1 cellular context compared by ENCODE assay signal in the genomic region with DNA sequence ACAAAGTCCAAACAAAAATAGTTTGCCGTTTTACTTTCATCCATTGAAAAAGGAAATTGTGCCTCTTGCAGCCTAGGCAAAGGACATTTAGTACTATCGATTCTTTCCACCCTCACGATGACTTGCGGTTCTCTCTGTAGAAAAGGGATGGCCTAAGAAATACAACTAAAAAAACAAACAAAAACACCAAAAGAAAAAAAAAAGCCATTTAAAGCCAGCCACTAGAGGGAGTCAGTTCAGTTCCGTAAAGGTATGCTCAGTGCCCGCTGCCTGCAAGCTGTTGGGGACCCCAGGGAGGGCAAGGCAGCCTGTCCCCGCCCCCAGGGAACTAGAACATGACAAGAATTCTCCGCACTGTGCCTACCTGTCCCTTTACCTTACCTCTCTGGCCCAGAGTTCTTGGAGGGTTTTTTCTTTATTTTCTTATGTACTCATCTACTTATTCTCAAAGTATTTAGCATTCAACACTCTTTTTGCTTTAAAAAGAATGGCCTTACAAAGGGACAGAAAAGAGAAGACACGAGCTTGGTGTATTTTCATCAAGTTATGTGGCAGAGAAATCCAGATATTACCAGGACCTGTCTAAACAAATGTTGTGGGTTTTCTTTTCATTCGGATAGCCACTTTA.
TF ChIP-seq lines count a peak whose summit lies in the region.

No MANE protein-coding gene starts in this region.

TF ChIP-seq in HCT116, 20 proteins besides CTCF, POLR2A, EP300 and RAD21:
- TF ChIP-seq SIN3A (IDR thresholded peaks at IDR 0.05; ENCODE audit: low read depth) (no peak), POLR2AphosphoS5 (IDR thresholded peaks at IDR 0.05; ENCODE audit: low read depth, low read length) (no peak), EZH2 (IDR thresholded peaks at IDR 0.05) (no peak), EZH2phosphoT487 (IDR thresholded peaks at IDR 0.05; ENCODE audit: borderline replicate concordance) (no peak), YY1 (IDR thresholded peaks at IDR 0.05; ENCODE audit: extremely low read depth, insufficient replicate concordance, low read depth, low read length) (no peak), ZFX (IDR thresholded peaks at IDR 0.05) (no peak)
- TF ChIP-seq, protein P1, sequence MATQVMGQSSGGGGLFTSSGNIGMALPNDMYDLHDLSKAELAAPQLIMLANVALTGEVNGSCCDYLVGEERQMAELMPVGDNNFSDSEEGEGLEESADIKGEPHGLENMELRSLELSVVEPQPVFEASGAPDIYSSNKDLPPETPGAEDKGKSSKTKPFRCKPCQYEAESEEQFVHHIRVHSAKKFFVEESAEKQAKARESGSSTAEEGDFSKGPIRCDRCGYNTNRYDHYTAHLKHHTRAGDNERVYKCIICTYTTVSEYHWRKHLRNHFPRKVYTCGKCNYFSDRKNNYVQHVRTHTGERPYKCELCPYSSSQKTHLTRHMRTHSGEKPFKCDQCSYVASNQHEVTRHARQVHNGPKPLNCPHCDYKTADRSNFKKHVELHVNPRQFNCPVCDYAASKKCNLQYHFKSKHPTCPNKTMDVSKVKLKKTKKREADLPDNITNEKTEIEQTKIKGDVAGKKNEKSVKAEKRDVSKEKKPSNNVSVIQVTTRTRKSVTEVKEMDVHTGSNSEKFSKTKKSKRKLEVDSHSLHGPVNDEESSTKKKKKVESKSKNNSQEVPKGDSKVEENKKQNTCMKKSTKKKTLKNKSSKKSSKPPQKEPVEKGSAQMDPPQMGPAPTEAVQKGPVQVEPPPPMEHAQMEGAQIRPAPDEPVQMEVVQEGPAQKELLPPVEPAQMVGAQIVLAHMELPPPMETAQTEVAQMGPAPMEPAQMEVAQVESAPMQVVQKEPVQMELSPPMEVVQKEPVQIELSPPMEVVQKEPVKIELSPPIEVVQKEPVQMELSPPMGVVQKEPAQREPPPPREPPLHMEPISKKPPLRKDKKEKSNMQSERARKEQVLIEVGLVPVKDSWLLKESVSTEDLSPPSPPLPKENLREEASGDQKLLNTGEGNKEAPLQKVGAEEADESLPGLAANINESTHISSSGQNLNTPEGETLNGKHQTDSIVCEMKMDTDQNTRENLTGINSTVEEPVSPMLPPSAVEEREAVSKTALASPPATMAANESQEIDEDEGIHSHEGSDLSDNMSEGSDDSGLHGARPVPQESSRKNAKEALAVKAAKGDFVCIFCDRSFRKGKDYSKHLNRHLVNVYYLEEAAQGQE (IDR thresholded peaks at IDR 0.05; ENCODE audit: low read depth): no peak
